2 cellular contexts compared by ENCODE assay signal in genomic region chr7:99734987-99735386, GRCh38.
TF ChIP-seq lines count a peak whose summit lies in the region.

Gene CYP3A7 (minus strand): TSS chr7:99735196. CDS start chr7:99735093, 103 bp downstream.

TF ChIP-seq in IMR-90, 13 proteins besides CTCF, POLR2A, EP300 and RAD21 (continued from another document):
- TF ChIP-seq USF2 (IDR thresholded peaks at IDR 0.05; ENCODE audit: low read depth, low read length) (no peak), ELK1 (IDR thresholded peaks at IDR 0.05; ENCODE audit: borderline replicate concordance, low read depth, low read length) (no peak), CEBPB (IDR thresholded peaks at IDR 0.05; ENCODE audit: low read depth, low read length) (no peak), CHD1 (IDR thresholded peaks at IDR 0.05; ENCODE audit: low read depth, low read length) (no peak), RFX5 (IDR thresholded peaks at IDR 0.05; ENCODE audit: low read depth, low read length) (no peak)

TF ChIP-seq in HEK293T, 16 proteins besides CTCF, POLR2A, EP300 and RAD21 (continued from another document):
- TF ChIP-seq FOXA1 (IDR thresholded peaks at IDR 0.05) (no peak), L3MBTL2 (conservative IDR thresholded peaks at IDR 0.05) (no peak), SP1 (IDR thresholded peaks at IDR 0.05) (no peak), PKNOX1 (IDR thresholded peaks at IDR 0.05) (no peak)
